In genomic region chrX:54447461-54447860, GRCh38 we compare ENCODE assay signal across 12 cellular contexts. TPM values are rescaled to one million over a fixed set of nuclear protein-coding genes. Genes with fewer than 3 reads are reported as not detected.
DNase-seq lines count a peak whose midpoint lies in the region; ATAC-seq, FAIRE-seq and TF ChIP-seq lines count a peak whose summit lies in the region.
"Had no signal": no experiment of that assay in that cellular context is flagged by ENCODE, and none has a peak within 500 bp of the region (broad histone marks: within the 10 kb centered on the region; RNA-seq: fewer than 3 reads in every experiment).

No MANE protein-coding gene starts in this region.

- peaks cover 37% of the 10 kb centered on the region for H3K36me3 Mint-ChIP-seq in nephron progenitor cell (ENCODE audit: low read depth)
- H3K36me3 Mint-ChIP-seq in activated CD8-positive, alpha-beta memory T cell treated with anti-CD3 and anti-CD28 coated beads, Interleukin-2, amount 10 ng/mL, durations not matched to agents 7 days and 5 days, result peaks cover 9% of the 10 kb centered on the region

- no peak overlapping the region for H3K4me3 Mint-ChIP-seq in nephron progenitor cell
- H3K4me3 Mint-ChIP-seq in activated CD8-positive, alpha-beta memory T cell treated with anti-CD3 and anti-CD28 coated beads, Interleukin-2, amount 10 ng/mL, durations not matched to agents 7 days and 5 days, result no peak overlapping the region
- H3K4me3 Mint-ChIP-seq: activated CD4-positive, alpha-beta memory T cell treated with anti-CD3 and anti-CD28 coated beads, Interleukin-2, amount 10 ng/mL, durations not matched to agents 7 days and 5 days had no signal

- intact Hi-C loops in mammary epithelial cell (cut with micrococcal nuclease), result no loop called here
- intact Hi-C loops in kidney (cut with DNase I), result no loop called here

- in situ Hi-C loops in mammary epithelial cell (cut with MboI; ENCODE audit: low sequenced_read_pairs in 2 of 2), result no loop called here

- no peak for ATAC-seq in activated CD8-positive, alpha-beta memory T cell treated with anti-CD3 and anti-CD28 coated beads, Interleukin-2, amount 10 ng/mL, durations not matched to agents 7 days and 5 days
- ATAC-seq: gastrocnemius medialis had no signal

- H3K9me3 ChIP-seq in mammary epithelial cell (replicated peaks; ENCODE audit: insufficient read depth, low read length) (no peaks in the 10 kb centered on the region), kidney (ENCODE audit: control insufficient read depth in 1 of 2, low read length in 2 of 2) (no peaks in the 10 kb centered on the region)
- H3K9me3 ChIP-seq: gastrocnemius medialis had no signal

- peak overlapping the region; percentile 72 for H3K27ac Mint-ChIP-seq in nephron progenitor cell
- no peak overlapping the region for H3K27ac Mint-ChIP-seq in activated CD8-positive, alpha-beta memory T cell treated with anti-CD3 and anti-CD28 coated beads, Interleukin-2, amount 10 ng/mL, durations not matched to agents 7 days and 5 days
- H3K27ac Mint-ChIP-seq: activated CD4-positive, alpha-beta memory T cell treated with anti-CD3 and anti-CD28 coated beads, Interleukin-2, amount 10 ng/mL, durations not matched to agents 7 days and 5 days had no signal

- DNase-seq in ELR (ENCODE audit: low read depth), result peak; percentile 22
- peak; percentile 8 for DNase-seq in LHCN-M2 (ENCODE audit: low read depth)
- DNase-seq in mammary epithelial cell, result no peak
- DNase-seq in nephron progenitor cell, result no peak
- no peak for DNase-seq in kidney
- no peak for DNase-seq in T1000 (lab: John Stamatoyannopoulos, UW)
- DNase-seq in activated CD8-positive, alpha-beta memory T cell treated with anti-CD3 and anti-CD28 coated beads, Interleukin-2, amount 10 ng/mL, durations not matched to agents 7 days and 5 days, result no peak
- DNase-seq in stimulated activated CD8-positive, alpha-beta memory T cell treated with anti-CD3 and anti-CD28 coated beads, Interleukin-4, amount 100 ng/mL, for 48 hours, result no peak
- DNase-seq: activated CD4-positive, alpha-beta memory T cell treated with anti-CD3 and anti-CD28 coated beads, Interleukin-2, amount 10 ng/mL, durations not matched to agents 7 days and 5 days; amniotic stem cell; gastrocnemius medialis had no signal

- dilution Hi-C loops in mammary epithelial cell (cut with HindIII; ENCODE audit: low sequenced_read_pairs), result no loop called here

- H3K9ac ChIP-seq in mammary epithelial cell (ENCODE audit: insufficient read depth, low read length), result no peak overlapping the region
- no peak overlapping the region for H3K9ac ChIP-seq in kidney (ENCODE audit: low read length in 2 of 2)

- peaks cover 50% of the 10 kb centered on the region for H3K9me3 Mint-ChIP-seq in nephron progenitor cell
- H3K9me3 Mint-ChIP-seq in activated CD8-positive, alpha-beta memory T cell treated with anti-CD3 and anti-CD28 coated beads, Interleukin-2, amount 10 ng/mL, durations not matched to agents 7 days and 5 days (ENCODE audit: low read depth), result no peaks in the 10 kb centered on the region
- H3K9me3 Mint-ChIP-seq: activated CD4-positive, alpha-beta memory T cell treated with anti-CD3 and anti-CD28 coated beads, Interleukin-2, amount 10 ng/mL, durations not matched to agents 7 days and 5 days had no signal

- BruUV-seq in mammary epithelial cell (replicated peaks; lab: Mats Ljungman, UMichigan), result no TSS peak

- 69% methylated on average over 4 of the region's 5 CpGs for WGBS in mammary epithelial cell (ENCODE audit: low coverage, missing lambda C conversion rate)

- no peak for FAIRE-seq in kidney (lab: Jason Lieb, UNC)

- TF ChIP-seq CTCF in mammary epithelial cell (conservative IDR thresholded peaks at IDR 0.05 in 1 of 2, IDR thresholded peaks at IDR 0.05 in 1 of 2; ENCODE audit: extremely low read depth in 1 of 2, insufficient read depth in 1 of 2, low read depth in 1 of 2, low read length in 2 of 2) (peak; percentile 12 to 21), nephron progenitor cell (IDR thresholded peaks at IDR 0.05) (no peak), kidney (IDR thresholded peaks at IDR 0.05; ENCODE audit: borderline replicate concordance, extremely low read depth, insufficient read depth) (no peak)

- H3K4me2 ChIP-seq in mammary epithelial cell (ENCODE audit: insufficient read depth, low read depth, low read length), result no peak overlapping the region

- peaks cover 8% of the 10 kb centered on the region for H3K79me2 ChIP-seq in mammary epithelial cell (ENCODE audit: insufficient read depth, low read length)

- CTCF ChIA-PET in mammary epithelial cell (lab: Charles Lee; ENCODE audit: low non-redundant PET), result no interaction called here
- CTCF ChIA-PET in activated CD8-positive, alpha-beta memory T cell treated with anti-CD3 and anti-CD28 coated beads, Interleukin-2, amount 10 ng/mL, durations not matched to agents 7 days and 5 days (lab: Charles Lee), result no interaction called here

- H3K27ac ChIP-seq in mammary epithelial cell (ENCODE audit: insufficient read depth, low read depth, low read length) (no peak overlapping the region), kidney (ENCODE audit: low read depth in 2 of 2, low read length in 2 of 2) (no peak overlapping the region)
- H3K27ac ChIP-seq: gastrocnemius medialis had no signal

- peaks cover 2% of the 10 kb centered on the region for H3K27me3 Mint-ChIP-seq in nephron progenitor cell (ENCODE audit: low read depth, poor library complexity)
- no peaks in the 10 kb centered on the region for H3K27me3 Mint-ChIP-seq in activated CD8-positive, alpha-beta memory T cell treated with anti-CD3 and anti-CD28 coated beads, Interleukin-2, amount 10 ng/mL, durations not matched to agents 7 days and 5 days
- H3K27me3 Mint-ChIP-seq: activated CD4-positive, alpha-beta memory T cell treated with anti-CD3 and anti-CD28 coated beads, Interleukin-2, amount 10 ng/mL, durations not matched to agents 7 days and 5 days had no signal

- no peak overlapping the region for H3K4me3 ChIP-seq in mammary epithelial cell (replicated peaks in 1 of 3; ENCODE audit: insufficient read depth in 1 of 3, low read depth in 2 of 3, low read length in 3 of 3)
- H3K4me3 ChIP-seq in kidney (ENCODE audit: low read length in 2 of 2), result no peak overlapping the region
- H3K4me3 ChIP-seq: gastrocnemius medialis had no signal

- H2AFZ ChIP-seq in mammary epithelial cell (ENCODE audit: low read depth, low read length), result no peak overlapping the region

- H3K4me1 Mint-ChIP-seq in nephron progenitor cell, result no peaks in the 10 kb centered on the region
- peaks cover 3% of the 10 kb centered on the region for H3K4me1 Mint-ChIP-seq in activated CD8-positive, alpha-beta memory T cell treated with anti-CD3 and anti-CD28 coated beads, Interleukin-2, amount 10 ng/mL, durations not matched to agents 7 days and 5 days

- H3K36me3 ChIP-seq in mammary epithelial cell (ENCODE audit: insufficient read depth, low read length) (no peaks in the 10 kb centered on the region), kidney (ENCODE audit: control insufficient read depth in 1 of 2, insufficient read depth in 2 of 2, low read length in 2 of 2) (no peaks in the 10 kb centered on the region)
- H3K36me3 ChIP-seq: gastrocnemius medialis had no signal

- no peaks in the 10 kb centered on the region for H4K20me1 ChIP-seq in mammary epithelial cell (ENCODE audit: insufficient read depth, low read length)

- H3K4me1 ChIP-seq in mammary epithelial cell (ENCODE audit: insufficient read depth, low read length), result no peaks in the 10 kb centered on the region
- no peaks in the 10 kb centered on the region for H3K4me1 ChIP-seq in kidney (ENCODE audit: control insufficient read depth in 1 of 2, insufficient read depth in 1 of 2, low read depth in 1 of 2, low read length in 2 of 2)
- H3K4me1 ChIP-seq: gastrocnemius medialis had no signal

- H3K27me3 ChIP-seq in mammary epithelial cell (ENCODE audit: insufficient read depth, low read length), result no peaks in the 10 kb centered on the region
- H3K27me3 ChIP-seq: gastrocnemius medialis had no signal

RNA-seq across cellular contexts. Expression of gene TSR2, which starts 7.3 kb away (rescaled TPM):
- total RNA-seq in LHCN-M2 (2014; rRNA removed), result 17.1 and 20.1 TPM in 2 replicates
- polyA plus RNA-seq in LHCN-M2 (2012), result 48.6 TPM
- total RNA-seq in mammary epithelial cell, result 10 to 100 TPM in 1 of 2 donors, 1 to 10 TPM in 1; 8.0 to 33.8 TPM
- polyA plus RNA-seq in mammary epithelial cell, result 21.9 TPM
- 6.6 TPM for polyA minus RNA-seq in mammary epithelial cell
- 48.0 TPM for total RNA-seq in kidney
- polyA plus RNA-seq in kidney (ENCODE audit: insufficient read depth, low read depth, low replicate concordance), result 70.2 TPM
- 10 to 100 TPM; 30.1 to 35.7 TPM for total RNA-seq in activated CD8-positive, alpha-beta memory T cell treated with anti-CD3 and anti-CD28 coated beads, Interleukin-2, amount 10 ng/mL, durations not matched to agents 7 days and 5 days

RNA-seq across cellular contexts. Expression of gene FGD1, which starts 48.6 kb away (rescaled TPM):
- total RNA-seq in LHCN-M2 (2014; rRNA removed) (6.4 and 7.1 TPM in 2 replicates), mammary epithelial cell (10 to 100 TPM in 1 of 2 donors, 1 to 10 TPM in 1; 5.5 to 16.0 TPM), kidney (4.7 TPM)
- polyA plus RNA-seq in LHCN-M2 (2012), result 7.8 TPM
- polyA plus RNA-seq in mammary epithelial cell (8.9 TPM), kidney (ENCODE audit: insufficient read depth, low read depth, low replicate concordance) (2.7 TPM)
- 18.8 TPM for polyA minus RNA-seq in mammary epithelial cell
- under 1 TPM in 1 of 2 experiments, not detected in 1; 0.12 TPM for total RNA-seq in activated CD8-positive, alpha-beta memory T cell treated with anti-CD3 and anti-CD28 coated beads, Interleukin-2, amount 10 ng/mL, durations not matched to agents 7 days and 5 days
- total RNA-seq: mononuclear cell had no signal

Comparison
In these comparisons a context has a peak if more than half of its experiments do, and no peak if none do; other contexts are left out.
1. DNase-seq: peak in ELR (single experiment) and LHCN-M2 (single experiment); none in mammary epithelial cell (single experiment), nephron progenitor cell (single experiment), kidney (single experiment), T1000 (single experiment), activated CD8-positive, alpha-beta memory T cell treated with anti-CD3 and anti-CD28 coated beads, Interleukin-2, amount 10 ng/mL, durations not matched to agents 7 days and 5 days (single experiment) and stimulated activated CD8-positive, alpha-beta memory T cell treated with anti-CD3 and anti-CD28 coated beads, Interleukin-4, amount 100 ng/mL, for 48 hours (single experiment).
2. CTCF ChIP-seq: peak in mammary epithelial cell (2 of 2); none in nephron progenitor cell (single experiment) and kidney (single experiment).